In the genomic region with DNA sequence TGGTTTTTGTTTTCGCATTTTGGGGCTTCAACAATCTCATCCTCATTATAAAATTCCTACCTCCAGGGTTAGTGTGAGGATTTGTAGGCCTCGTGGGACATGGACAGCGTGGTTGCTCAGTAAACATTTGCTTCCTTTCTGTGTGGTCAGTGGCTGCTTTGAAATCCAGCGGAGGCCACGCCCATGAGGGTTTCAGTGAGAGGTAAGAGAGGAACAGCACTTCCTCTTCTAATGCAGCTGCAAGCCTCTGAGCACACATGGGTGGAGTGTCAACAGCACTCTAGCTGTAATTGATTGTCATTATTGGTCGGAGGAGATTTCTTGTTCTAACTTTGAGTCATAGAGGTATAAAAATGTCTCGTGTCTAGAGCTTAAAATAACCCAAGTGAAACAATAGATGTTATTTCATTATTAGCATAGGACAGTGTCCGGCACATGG, we compare ENCODE assay signal across 8 cellular contexts. TPM values are rescaled to one million over a fixed set of nuclear protein-coding genes. Genes with fewer than 3 reads are reported as not detected.
A peak's percentile ranks its signal among the peaks of the same experiment; 100 is the strongest.
DNase-seq lines count a peak whose midpoint lies in the region; ATAC-seq and TF ChIP-seq lines count a peak whose summit lies in the region.

No MANE protein-coding gene starts in this region.

- TF ChIP-seq CTCF in kidney epithelial cell (IDR thresholded peaks at IDR 0.05; ENCODE audit: insufficient read depth, low read length, poor library complexity, severe bottlenecking) (no peak), ovary (IDR thresholded peaks at IDR 0.05) (no peak)

- H3K9ac ChIP-seq in BLaER1 = no peak overlapping the region

- H3K36me3 ChIP-seq in BLaER1 (no peaks in the 10 kb centered on the region), kidney epithelial cell (ENCODE audit: control insufficient read depth, insufficient read depth, low read length) (no peaks in the 10 kb centered on the region), ovary (no peaks in the 10 kb centered on the region)

- peak overlapping the region; percentile 70 for H3K4me2 ChIP-seq in BLaER1

- peak; percentile 11 to 49 for DNase-seq in NCI-H187 (lab: John Stamatoyannopoulos, UW)
- DNase-seq in activated naive CD8-positive, alpha-beta T cell treated with anti-CD3 and anti-CD28 coated beads for 36 hours = peak; percentile 19
- peak; percentile 54 for DNase-seq in kidney epithelial cell (ENCODE audit: low read depth)
- DNase-seq in ovary = no peak
- DNase-seq in activated T-helper 1 cell treated with anti-CD3 and anti-CD28 coated beads, Interleukin-12 subunit alpha, Interleukin-12 subunit beta, Interleukin-2, Interleukin-4 antibody, amounts not matched to agents 30 ng/mL and 10 ng/mL and 1 ng/mL, durations not matched to agents 14 hours and 24 hours and 36 hours (ENCODE audit: low spot score) = no peak

- no peaks in the 10 kb centered on the region for H3K9me3 ChIP-seq in BLaER1
- no peaks in the 10 kb centered on the region for H3K9me3 ChIP-seq in ovary

- TF ChIP-seq POLR2A in ovary (IDR thresholded peaks at IDR 0.05) = no peak

- H3K9me3 Mint-ChIP-seq in activated naive CD8-positive, alpha-beta T cell treated with anti-CD3 and anti-CD28 coated beads for 36 hours = no peaks in the 10 kb centered on the region
- no peaks in the 10 kb centered on the region for H3K9me3 Mint-ChIP-seq in activated T-helper 1 cell treated with anti-CD3 and anti-CD28 coated beads, Interleukin-12 subunit alpha, Interleukin-12 subunit beta, Interleukin-2, Interleukin-4 antibody, amounts not matched to agents 30 ng/mL and 10 ng/mL and 1 ng/mL, durations not matched to agents 14 hours and 24 hours and 36 hours

- 65 to 74% (median 69%) methylated on average over 8 of the region's 8 CpGs for WGBS in ovary, 3 donors

- H3K4me3 ChIP-seq in BLaER1 (no peak overlapping the region), kidney epithelial cell (ENCODE audit: low read depth, low read length) (no peak overlapping the region), ovary (no peak overlapping the region)

- H4K20me1 ChIP-seq in BLaER1 = no peaks in the 10 kb centered on the region

- H3K36me3 Mint-ChIP-seq in activated naive CD8-positive, alpha-beta T cell treated with anti-CD3 and anti-CD28 coated beads for 36 hours = no peaks in the 10 kb centered on the region
- no peaks in the 10 kb centered on the region for H3K36me3 Mint-ChIP-seq in activated T-helper 1 cell treated with anti-CD3 and anti-CD28 coated beads, Interleukin-12 subunit alpha, Interleukin-12 subunit beta, Interleukin-2, Interleukin-4 antibody, amounts not matched to agents 30 ng/mL and 10 ng/mL and 1 ng/mL, durations not matched to agents 14 hours and 24 hours and 36 hours (ENCODE audit: low read depth)

- no peak overlapping the region for H3K4me3 Mint-ChIP-seq in activated naive CD8-positive, alpha-beta T cell treated with anti-CD3 and anti-CD28 coated beads for 36 hours
- H3K4me3 Mint-ChIP-seq in activated T-helper 1 cell treated with anti-CD3 and anti-CD28 coated beads, Interleukin-12 subunit alpha, Interleukin-12 subunit beta, Interleukin-2, Interleukin-4 antibody, amounts not matched to agents 30 ng/mL and 10 ng/mL and 1 ng/mL, durations not matched to agents 14 hours and 24 hours and 36 hours = no peak overlapping the region

- ATAC-seq in GM18873 (IDR thresholded peaks at IDR 0.05; ENCODE audit: low FRiP score, unreplicated experiment) = peak; percentile 99
- peak; percentile 99 for ATAC-seq in HG03025 (IDR thresholded peaks at IDR 0.05; ENCODE audit: low FRiP score, unreplicated experiment)

- H3K4me1 Mint-ChIP-seq in activated naive CD8-positive, alpha-beta T cell treated with anti-CD3 and anti-CD28 coated beads for 36 hours = peaks cover 14% of the 10 kb centered on the region
- peaks cover 5% of the 10 kb centered on the region for H3K4me1 Mint-ChIP-seq in activated T-helper 1 cell treated with anti-CD3 and anti-CD28 coated beads, Interleukin-12 subunit alpha, Interleukin-12 subunit beta, Interleukin-2, Interleukin-4 antibody, amounts not matched to agents 30 ng/mL and 10 ng/mL and 1 ng/mL, durations not matched to agents 14 hours and 24 hours and 36 hours (ENCODE audit: low read depth)

- H3K27me3 ChIP-seq in BLaER1 = no peaks in the 10 kb centered on the region
- H3K27me3 ChIP-seq in kidney epithelial cell (ENCODE audit: control insufficient read depth, insufficient read depth, low read length) = no peaks in the 10 kb centered on the region
- no peaks in the 10 kb centered on the region for H3K27me3 ChIP-seq in ovary

- H3K27ac ChIP-seq in BLaER1 (0 out of 2 replicates have a peak overlapping the region, but pooled peaks have one; percentile 13), ovary (no peak overlapping the region)

- H3K4me1 ChIP-seq in BLaER1 (peaks cover 53% of the 10 kb centered on the region), ovary (ENCODE audit: insufficient read depth) (no peaks in the 10 kb centered on the region)

- peaks cover 10% of the 10 kb centered on the region for H3K27me3 Mint-ChIP-seq in activated naive CD8-positive, alpha-beta T cell treated with anti-CD3 and anti-CD28 coated beads for 36 hours
- peaks cover under 1% of the 10 kb centered on the region for H3K27me3 Mint-ChIP-seq in activated T-helper 1 cell treated with anti-CD3 and anti-CD28 coated beads, Interleukin-12 subunit alpha, Interleukin-12 subunit beta, Interleukin-2, Interleukin-4 antibody, amounts not matched to agents 30 ng/mL and 10 ng/mL and 1 ng/mL, durations not matched to agents 14 hours and 24 hours and 36 hours (ENCODE audit: insufficient read depth)

- no peak for TF ChIP-seq EP300 in ovary (IDR thresholded peaks at IDR 0.05)

- no peak overlapping the region for H3K27ac Mint-ChIP-seq in activated naive CD8-positive, alpha-beta T cell treated with anti-CD3 and anti-CD28 coated beads for 36 hours
- no peak overlapping the region for H3K27ac Mint-ChIP-seq in activated T-helper 1 cell treated with anti-CD3 and anti-CD28 coated beads, Interleukin-12 subunit alpha, Interleukin-12 subunit beta, Interleukin-2, Interleukin-4 antibody, amounts not matched to agents 30 ng/mL and 10 ng/mL and 1 ng/mL, durations not matched to agents 14 hours and 24 hours and 36 hours

- intact Hi-C loops in ovary (cut with DNase I) = loop anchor here in 2 of 4 donors (5.0 to 10.0 kb wide), 2 partner anchors 181 to 254 kb away; no protein-coding TSS in a partner anchor
- intact Hi-C loops in activated T-helper 1 cell treated with anti-CD3 and anti-CD28 coated beads, Interleukin-12 subunit alpha, Interleukin-12 subunit beta, Interleukin-2, Interleukin-4 antibody, amounts not matched to agents 30 ng/mL and 10 ng/mL and 1 ng/mL, durations not matched to agents 14 hours and 24 hours and 36 hours (cut with micrococcal nuclease) = no loop called here

RNA-seq across cellular contexts. Expression of a gene that starts 6.0 kb away (rescaled TPM):
- total RNA-seq in activated naive CD8-positive, alpha-beta T cell treated with anti-CD3 and anti-CD28 coated beads for 36 hours = under 1 TPM; 0.22 to 0.58 TPM
- total RNA-seq in kidney epithelial cell (23.3 and 27.9 TPM in 2 replicates), ovary (1 to 10 TPM; 4.3 to 8.2 (median 7.0) TPM)
- 10 to 100 TPM in 1 of 2 donors, 1 to 10 TPM in 1; 5.1 to 11.8 TPM for polyA plus RNA-seq in ovary
- 0.10 and 0.24 TPM in 2 replicates for total RNA-seq in activated T-helper 1 cell treated with anti-CD3 and anti-CD28 coated beads, Interleukin-12 subunit alpha, Interleukin-12 subunit beta, Interleukin-2, Interleukin-4 antibody, amounts not matched to agents 30 ng/mL and 10 ng/mL and 1 ng/mL, durations not matched to agents 14 hours and 24 hours and 36 hours

Comparison
In these comparisons a context has a peak if more than half of its experiments do, and no peak if none do; other contexts are left out.
1. DNase-seq: peak in NCI-H187 (2 of 2), activated naive CD8-positive, alpha-beta T cell treated with anti-CD3 and anti-CD28 coated beads for 36 hours (single experiment) and kidney epithelial cell (single experiment); none in ovary (0 of 5) and activated T-helper 1 cell treated with anti-CD3 and anti-CD28 coated beads, Interleukin-12 subunit alpha, Interleukin-12 subunit beta, Interleukin-2, Interleukin-4 antibody, amounts not matched to agents 30 ng/mL and 10 ng/mL and 1 ng/mL, durations not matched to agents 14 hours and 24 hours and 36 hours (single experiment).